ENCODE assay signal across 1 cellular context in the genomic region with DNA sequence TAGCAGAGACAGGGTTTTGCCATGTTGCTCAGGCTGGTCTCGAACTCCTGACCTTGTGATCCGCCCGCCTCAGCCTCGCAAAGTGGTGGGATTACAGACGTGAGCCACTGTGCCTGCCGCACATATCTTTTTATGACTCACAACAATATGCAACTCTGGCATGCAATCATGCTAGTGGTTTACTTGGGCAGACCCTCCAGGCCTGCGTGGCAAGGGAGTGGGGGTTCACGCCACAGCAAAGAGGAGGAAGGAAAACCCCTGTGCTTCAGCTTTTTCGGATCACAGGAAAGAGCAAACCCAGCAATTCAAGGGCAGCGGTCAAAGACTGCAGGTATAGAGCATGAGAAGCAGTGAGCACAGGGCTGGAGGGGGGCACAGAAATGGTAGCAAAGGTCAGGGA.
TF ChIP-seq lines count a peak whose summit lies in the region.

No MANE protein-coding gene starts in this region.

TF ChIP-seq in GM23338, 12 proteins besides CTCF, POLR2A, EP300 and RAD21 (continued from another document):
- TF ChIP-seq ZNF114 (CRISPR knock-in tag; IDR thresholded peaks at IDR 0.05) (no peak), STAT1 (IDR thresholded peaks at IDR 0.05; ENCODE audit: unreplicated experiment) (no peak), ETS1 (IDR thresholded peaks at IDR 0.05) (no peak), EZH2phosphoT487 (IDR thresholded peaks at IDR 0.05; ENCODE audit: unreplicated experiment) (no peak), EZH2 (IDR thresholded peaks at IDR 0.05; ENCODE audit: low read depth, unreplicated experiment) (no peak), POLR2AphosphoS5 (IDR thresholded peaks at IDR 0.05; ENCODE audit: low read depth) (no peak), CREB1 (CRISPR knock-in tag; IDR thresholded peaks at IDR 0.05; ENCODE audit: low read depth) (no peak), NANOG (IDR thresholded peaks at IDR 0.05; ENCODE audit: borderline replicate concordance) (no peak), JUNB (IDR thresholded peaks at IDR 0.05; ENCODE audit: unreplicated experiment) (no peak)
- TF ChIP-seq, protein P1, sequence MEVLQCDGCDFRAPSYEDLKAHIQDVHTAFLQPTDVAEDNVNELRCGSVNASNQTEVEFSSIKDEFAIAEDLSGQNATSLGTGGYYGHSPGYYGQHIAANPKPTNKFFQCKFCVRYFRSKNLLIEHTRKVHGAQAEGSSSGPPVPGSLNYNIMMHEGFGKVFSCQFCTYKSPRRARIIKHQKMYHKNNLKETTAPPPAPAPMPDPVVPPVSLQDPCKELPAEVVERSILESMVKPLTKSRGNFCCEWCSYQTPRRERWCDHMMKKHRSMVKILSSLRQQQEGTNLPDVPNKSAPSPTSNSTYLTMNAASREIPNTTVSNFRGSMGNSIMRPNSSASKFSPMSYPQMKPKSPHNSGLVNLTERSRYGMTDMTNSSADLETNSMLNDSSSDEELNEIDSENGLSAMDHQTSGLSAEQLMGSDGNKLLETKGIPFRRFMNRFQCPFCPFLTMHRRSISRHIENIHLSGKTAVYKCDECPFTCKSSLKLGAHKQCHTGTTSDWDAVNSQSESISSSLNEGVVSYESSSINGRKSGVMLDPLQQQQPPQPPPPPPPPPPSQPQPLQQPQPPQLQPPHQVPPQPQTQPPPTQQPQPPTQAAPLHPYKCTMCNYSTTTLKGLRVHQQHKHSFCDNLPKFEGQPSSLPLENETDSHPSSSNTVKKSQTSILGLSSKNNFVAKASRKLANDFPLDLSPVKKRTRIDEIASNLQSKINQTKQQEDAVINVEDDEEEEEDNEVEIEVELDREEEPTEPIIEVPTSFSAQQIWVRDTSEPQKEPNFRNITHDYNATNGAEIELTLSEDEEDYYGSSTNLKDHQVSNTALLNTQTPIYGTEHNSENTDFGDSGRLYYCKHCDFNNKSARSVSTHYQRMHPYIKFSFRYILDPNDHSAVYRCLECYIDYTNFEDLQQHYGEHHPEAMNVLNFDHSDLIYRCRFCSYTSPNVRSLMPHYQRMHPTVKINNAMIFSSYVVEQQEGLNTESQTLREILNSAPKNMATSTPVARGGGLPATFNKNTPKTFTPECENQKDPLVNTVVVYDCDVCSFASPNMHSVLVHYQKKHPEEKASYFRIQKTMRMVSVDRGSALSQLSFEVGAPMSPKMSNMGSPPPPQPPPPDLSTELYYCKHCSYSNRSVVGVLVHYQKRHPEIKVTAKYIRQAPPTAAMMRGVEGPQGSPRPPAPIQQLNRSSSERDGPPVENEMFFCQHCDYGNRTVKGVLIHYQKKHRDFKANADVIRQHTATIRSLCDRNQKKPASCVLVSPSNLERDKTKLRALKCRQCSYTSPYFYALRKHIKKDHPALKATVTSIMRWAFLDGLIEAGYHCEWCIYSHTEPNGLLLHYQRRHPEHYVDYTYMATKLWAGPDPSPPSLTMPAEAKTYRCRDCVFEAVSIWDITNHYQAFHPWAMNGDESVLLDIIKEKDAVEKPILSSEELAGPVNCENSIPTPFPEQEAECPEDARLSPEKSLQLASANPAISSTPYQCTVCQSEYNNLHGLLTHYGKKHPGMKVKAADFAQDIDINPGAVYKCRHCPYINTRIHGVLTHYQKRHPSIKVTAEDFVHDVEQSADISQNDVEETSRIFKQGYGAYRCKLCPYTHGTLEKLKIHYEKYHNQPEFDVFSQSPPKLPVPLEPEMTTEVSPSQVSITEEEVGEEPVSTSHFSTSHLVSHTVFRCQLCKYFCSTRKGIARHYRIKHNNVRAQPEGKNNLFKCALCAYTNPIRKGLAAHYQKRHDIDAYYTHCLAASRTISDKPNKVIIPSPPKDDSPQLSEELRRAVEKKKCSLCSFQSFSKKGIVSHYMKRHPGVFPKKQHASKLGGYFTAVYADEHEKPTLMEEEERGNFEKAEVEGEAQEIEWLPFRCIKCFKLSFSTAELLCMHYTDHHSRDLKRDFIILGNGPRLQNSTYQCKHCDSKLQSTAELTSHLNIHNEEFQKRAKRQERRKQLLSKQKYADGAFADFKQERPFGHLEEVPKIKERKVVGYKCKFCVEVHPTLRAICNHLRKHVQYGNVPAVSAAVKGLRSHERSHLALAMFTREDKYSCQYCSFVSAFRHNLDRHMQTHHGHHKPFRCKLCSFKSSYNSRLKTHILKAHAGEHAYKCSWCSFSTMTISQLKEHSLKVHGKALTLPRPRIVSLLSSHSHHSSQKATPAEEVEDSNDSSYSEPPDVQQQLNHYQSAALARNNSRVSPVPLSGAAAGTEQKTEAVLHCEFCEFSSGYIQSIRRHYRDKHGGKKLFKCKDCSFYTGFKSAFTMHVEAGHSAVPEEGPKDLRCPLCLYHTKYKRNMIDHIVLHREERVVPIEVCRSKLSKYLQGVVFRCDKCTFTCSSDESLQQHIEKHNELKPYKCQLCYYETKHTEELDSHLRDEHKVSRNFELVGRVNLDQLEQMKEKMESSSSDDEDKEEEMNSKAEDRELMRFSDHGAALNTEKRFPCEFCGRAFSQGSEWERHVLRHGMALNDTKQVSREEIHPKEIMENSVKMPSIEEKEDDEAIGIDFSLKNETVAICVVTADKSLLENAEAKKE (CRISPR knock-in tag; IDR thresholded peaks at IDR 0.05), result no peak
- TF ChIP-seq, protein P2, sequence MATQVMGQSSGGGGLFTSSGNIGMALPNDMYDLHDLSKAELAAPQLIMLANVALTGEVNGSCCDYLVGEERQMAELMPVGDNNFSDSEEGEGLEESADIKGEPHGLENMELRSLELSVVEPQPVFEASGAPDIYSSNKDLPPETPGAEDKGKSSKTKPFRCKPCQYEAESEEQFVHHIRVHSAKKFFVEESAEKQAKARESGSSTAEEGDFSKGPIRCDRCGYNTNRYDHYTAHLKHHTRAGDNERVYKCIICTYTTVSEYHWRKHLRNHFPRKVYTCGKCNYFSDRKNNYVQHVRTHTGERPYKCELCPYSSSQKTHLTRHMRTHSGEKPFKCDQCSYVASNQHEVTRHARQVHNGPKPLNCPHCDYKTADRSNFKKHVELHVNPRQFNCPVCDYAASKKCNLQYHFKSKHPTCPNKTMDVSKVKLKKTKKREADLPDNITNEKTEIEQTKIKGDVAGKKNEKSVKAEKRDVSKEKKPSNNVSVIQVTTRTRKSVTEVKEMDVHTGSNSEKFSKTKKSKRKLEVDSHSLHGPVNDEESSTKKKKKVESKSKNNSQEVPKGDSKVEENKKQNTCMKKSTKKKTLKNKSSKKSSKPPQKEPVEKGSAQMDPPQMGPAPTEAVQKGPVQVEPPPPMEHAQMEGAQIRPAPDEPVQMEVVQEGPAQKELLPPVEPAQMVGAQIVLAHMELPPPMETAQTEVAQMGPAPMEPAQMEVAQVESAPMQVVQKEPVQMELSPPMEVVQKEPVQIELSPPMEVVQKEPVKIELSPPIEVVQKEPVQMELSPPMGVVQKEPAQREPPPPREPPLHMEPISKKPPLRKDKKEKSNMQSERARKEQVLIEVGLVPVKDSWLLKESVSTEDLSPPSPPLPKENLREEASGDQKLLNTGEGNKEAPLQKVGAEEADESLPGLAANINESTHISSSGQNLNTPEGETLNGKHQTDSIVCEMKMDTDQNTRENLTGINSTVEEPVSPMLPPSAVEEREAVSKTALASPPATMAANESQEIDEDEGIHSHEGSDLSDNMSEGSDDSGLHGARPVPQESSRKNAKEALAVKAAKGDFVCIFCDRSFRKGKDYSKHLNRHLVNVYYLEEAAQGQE (IDR thresholded peaks at IDR 0.05; ENCODE audit: unreplicated experiment), result no peak
TF ChIP-seq in GM23338: peak in this region for 0.
